1 cellular context compared by ENCODE assay signal in the genomic region with DNA sequence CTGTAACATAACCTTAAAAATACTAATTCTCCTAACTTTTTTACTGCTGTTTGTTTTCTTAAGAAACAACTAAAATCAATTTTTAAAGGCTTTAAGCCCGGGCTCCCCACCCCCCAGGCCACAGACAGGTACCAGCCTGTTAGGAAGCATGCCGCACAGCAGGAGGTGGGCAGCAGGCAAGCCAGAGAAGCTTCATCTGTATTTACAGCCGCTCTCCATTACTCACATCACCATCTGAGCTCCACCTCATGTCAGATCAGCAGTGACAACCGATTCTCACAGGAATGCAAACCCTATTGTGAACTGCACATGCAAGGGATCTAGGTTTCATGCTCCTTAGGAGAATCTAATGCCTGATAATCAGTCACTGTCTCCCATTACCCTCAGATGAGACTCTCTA.
TF ChIP-seq lines count a peak whose summit lies in the region.

No MANE protein-coding gene starts in this region.

TF ChIP-seq in WTC11, 78 proteins besides CTCF, POLR2A, EP300 and RAD21 (continued from another document):
- TF ChIP-seq, protein P1, sequence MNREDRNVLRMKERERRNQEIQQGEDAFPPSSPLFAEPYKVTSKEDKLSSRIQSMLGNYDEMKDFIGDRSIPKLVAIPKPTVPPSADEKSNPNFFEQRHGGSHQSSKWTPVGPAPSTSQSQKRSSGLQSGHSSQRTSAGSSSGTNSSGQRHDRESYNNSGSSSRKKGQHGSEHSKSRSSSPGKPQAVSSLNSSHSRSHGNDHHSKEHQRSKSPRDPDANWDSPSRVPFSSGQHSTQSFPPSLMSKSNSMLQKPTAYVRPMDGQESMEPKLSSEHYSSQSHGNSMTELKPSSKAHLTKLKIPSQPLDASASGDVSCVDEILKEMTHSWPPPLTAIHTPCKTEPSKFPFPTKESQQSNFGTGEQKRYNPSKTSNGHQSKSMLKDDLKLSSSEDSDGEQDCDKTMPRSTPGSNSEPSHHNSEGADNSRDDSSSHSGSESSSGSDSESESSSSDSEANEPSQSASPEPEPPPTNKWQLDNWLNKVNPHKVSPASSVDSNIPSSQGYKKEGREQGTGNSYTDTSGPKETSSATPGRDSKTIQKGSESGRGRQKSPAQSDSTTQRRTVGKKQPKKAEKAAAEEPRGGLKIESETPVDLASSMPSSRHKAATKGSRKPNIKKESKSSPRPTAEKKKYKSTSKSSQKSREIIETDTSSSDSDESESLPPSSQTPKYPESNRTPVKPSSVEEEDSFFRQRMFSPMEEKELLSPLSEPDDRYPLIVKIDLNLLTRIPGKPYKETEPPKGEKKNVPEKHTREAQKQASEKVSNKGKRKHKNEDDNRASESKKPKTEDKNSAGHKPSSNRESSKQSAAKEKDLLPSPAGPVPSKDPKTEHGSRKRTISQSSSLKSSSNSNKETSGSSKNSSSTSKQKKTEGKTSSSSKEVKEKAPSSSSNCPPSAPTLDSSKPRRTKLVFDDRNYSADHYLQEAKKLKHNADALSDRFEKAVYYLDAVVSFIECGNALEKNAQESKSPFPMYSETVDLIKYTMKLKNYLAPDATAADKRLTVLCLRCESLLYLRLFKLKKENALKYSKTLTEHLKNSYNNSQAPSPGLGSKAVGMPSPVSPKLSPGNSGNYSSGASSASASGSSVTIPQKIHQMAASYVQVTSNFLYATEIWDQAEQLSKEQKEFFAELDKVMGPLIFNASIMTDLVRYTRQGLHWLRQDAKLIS (CRISPR knock-in tag; IDR thresholded peaks at IDR 0.05; ENCODE audit: borderline replicate concordance): no peak
- TF ChIP-seq TEAD4 (CRISPR knock-in tag; IDR thresholded peaks at IDR 0.05) (no peak), EMX1 (CRISPR knock-in tag; IDR thresholded peaks at IDR 0.05) (no peak), ZNF121 (CRISPR knock-in tag; IDR thresholded peaks at IDR 0.05) (no peak), MXD4 (CRISPR knock-in tag; IDR thresholded peaks at IDR 0.05; ENCODE audit: borderline replicate concordance) (no peak), NR1H2 (CRISPR knock-in tag; IDR thresholded peaks at IDR 0.05) (no peak), JUN (CRISPR knock-in tag; IDR thresholded peaks at IDR 0.05) (no peak)
